17 cellular contexts compared by ENCODE assay signal in genomic region chr2:235573331-235574221, GRCh38.
DNase-seq lines count a peak whose midpoint lies in the region; ATAC-seq and TF ChIP-seq lines count a peak whose summit lies in the region.
"Had no signal": no experiment of that assay in that cellular context is flagged by ENCODE, and none has a peak within 500 bp of the region (broad histone marks: within the 10 kb centered on the region; RNA-seq: fewer than 3 reads in every experiment).

No MANE protein-coding gene starts in this region.

- H2BK120ac ChIP-seq in trophoblast cell (ENCODE audit: insufficient read depth, low read length, poor library complexity) = no peak overlapping the region

- POLR2A ChIA-PET in PC-3 (lab: Charles Lee; ENCODE audit: unreplicated experiment) = no interaction called here

- ATAC-seq in PC-3 (peak; percentile 29; the same call in 1 of the 2 replicates), heart right ventricle (peak; percentile 22 to 81 (median 75))
- ATAC-seq: activated CD8-positive, alpha-beta T cell treated with anti-CD3 and anti-CD28 coated beads for 36 hours; effector memory CD8-positive, alpha-beta T cell; stimulated activated naive B cell treated with anti-CD40 and anti-IgM and Interleukin-4, amounts not matched to agents 10 μg/mL and 1 μg/mL and 100 μg/mL, for 72 hours had no signal

- H4K20me1 ChIP-seq in PC-3 (ENCODE audit: low read length) = peaks cover 30% of the 10 kb centered on the region; the same call in 1 of the 2 replicates

- peaks cover 15% of the 10 kb centered on the region for H3K79me1 ChIP-seq in trophoblast cell (ENCODE audit: low read length)

- no peak overlapping the region for H2BK5ac ChIP-seq in trophoblast cell (ENCODE audit: low read depth, low read length, poor library complexity)

- no peak overlapping the region for H3K4me3 ChIP-seq in PC-3 (ENCODE audit: low read length)
- H3K4me3 ChIP-seq in heart right ventricle = no peak overlapping the region
- H3K4me3 ChIP-seq in trophoblast cell (ENCODE audit: low read depth, low read length) = no peak overlapping the region
- H3K4me3 ChIP-seq: BLaER1 had no signal

- no peaks in the 10 kb centered on the region for H3K36me3 ChIP-seq in PC-3 (ENCODE audit: low read depth, low read length)
- peaks cover 0 to 3% (median 0%) of the 10 kb centered on the region in 9 donors for H3K36me3 ChIP-seq in heart right ventricle
- no peaks in the 10 kb centered on the region for H3K36me3 ChIP-seq in trophoblast cell (ENCODE audit: control insufficient read depth in 1 of 2, insufficient read depth in 2 of 2, low read length in 2 of 2)

- peak overlapping the region; percentile 19 for H4K91ac ChIP-seq in trophoblast cell (ENCODE audit: low read depth, low read length)

- BruUV-seq in PC-3 (replicated peaks; lab: Mats Ljungman, UMichigan) = no TSS peak

- no peaks in the 10 kb centered on the region for H3F3A ChIP-seq in PC-3 (ENCODE audit: low read length, unreplicated experiment)

- H3K27me3 ChIP-seq in PC-3 (ENCODE audit: low read length) (no peaks in the 10 kb centered on the region), heart right ventricle (no peaks in the 10 kb centered on the region), trophoblast cell (ENCODE audit: insufficient read depth, low read length) (no peaks in the 10 kb centered on the region)
- H3K27me3 ChIP-seq: BLaER1 had no signal

- peak overlapping the region; percentile 68 for H3K4ac ChIP-seq in trophoblast cell (ENCODE audit: low read depth, low read length)

- no peaks in the 10 kb centered on the region for H3K9me3 ChIP-seq in PC-3 (ENCODE audit: low read length)
- H3K9me3 ChIP-seq in heart right ventricle = peaks cover 0 to 5% (median 3%) of the 10 kb centered on the region in 11 donors
- H3K9me3 ChIP-seq in trophoblast cell (ENCODE audit: insufficient read depth, low read depth, low read length) = peaks cover 1% of the 10 kb centered on the region

- peak overlapping the region; percentile 63 for H2BK12ac ChIP-seq in trophoblast cell (ENCODE audit: low read length)

- H3K79me2 ChIP-seq in PC-3 (ENCODE audit: low read length) = peaks cover 97% of the 10 kb centered on the region
- H3K79me2 ChIP-seq in trophoblast cell (ENCODE audit: control insufficient read depth, insufficient read depth, low read length, poor library complexity) = peaks cover 11% of the 10 kb centered on the region

- no peak overlapping the region for H3K9ac ChIP-seq in PC-3 (ENCODE audit: low read length)
- no peak overlapping the region for H3K9ac ChIP-seq in trophoblast cell (ENCODE audit: low read length)
- H3K9ac ChIP-seq: BLaER1 had no signal

- no peak for TF ChIP-seq CTCF in PC-3 (conservative IDR thresholded peaks at IDR 0.05; ENCODE audit: low read depth, low read length)
- TF ChIP-seq CTCF in heart right ventricle (IDR thresholded peaks at IDR 0.05) = no peak

- H2AK5ac ChIP-seq in trophoblast cell (ENCODE audit: low read length) = peak overlapping the region; percentile 1

- DNase-seq in DMS79 treated with DMSO at 0.1 percent for 48 hours (lab: John Stamatoyannopoulos, UW) = peak; percentile 9
- DNase-seq in DMS79 (lab: John Stamatoyannopoulos, UW) = no peak
- no peak for DNase-seq in PC-3
- DNase-seq in heart right ventricle = peak; percentile 61 to 64
- no peak for DNase-seq in trophoblast cell
- no peak for DNase-seq in GM19240 (ENCODE audit: insufficient read length, low spot score)
- no peak for DNase-seq in MV-4-11 (lab: John Stamatoyannopoulos, UW)
- no peak for DNase-seq in stimulated activated naive CD4-positive, alpha-beta T cell treated with Interleukin-2 at 50 U/mL for 16 hours (lab: John Stamatoyannopoulos, UW)
- DNase-seq: activated CD8-positive, alpha-beta T cell treated with anti-CD3 and anti-CD28 coated beads for 36 hours; activated naive CD8-positive, alpha-beta T cell treated with anti-CD3 and anti-CD28 coated beads for 36 hours; DND-41; effector memory CD8-positive, alpha-beta T cell; NCI-H1417 treated with DMSO at 0.1 percent for 48 hours; NCI-H510A treated with DMSO at 0.1 percent for 48 hours; stimulated activated naive B cell treated with anti-CD40 and anti-IgM and Interleukin-4, amounts not matched to agents 10 μg/mL and 1 μg/mL and 100 μg/mL, for 72 hours had no signal

- H3K18ac ChIP-seq in trophoblast cell (ENCODE audit: low read length) = peak overlapping the region; percentile 85

- no peak overlapping the region for H3K27ac ChIP-seq in PC-3 (ENCODE audit: low read length)
- no peak overlapping the region for H3K27ac ChIP-seq in heart right ventricle
- H3K27ac ChIP-seq in trophoblast cell (ENCODE audit: low read depth, low read length) = no peak overlapping the region
- H3K27ac ChIP-seq: 22Rv1, BLaER1 had no signal

- CTCF ChIA-PET in PC-3 (lab: Charles Lee) = interaction anchor here (0.7 kb wide), 1 partner anchor 457 kb away, joined by 3 read pairs; no protein-coding TSS in a partner anchor

- no peak overlapping the region for H4K8ac ChIP-seq in trophoblast cell (ENCODE audit: low read depth, low read length)

- WGBS in heart right ventricle, 2 donors = 62 to 66% methylated on average over 12 of the region's 12 CpGs
- whole genome bisulfite sequencing in trophoblast cell (ENCODE audit: extremely low coverage, insufficient coverage, insufficient read length) = no CpG with 5 or more reads among the region's 12 CpGs

- H3K23ac ChIP-seq in trophoblast cell (ENCODE audit: low read length) = no peak overlapping the region

- H3K14ac ChIP-seq in trophoblast cell (ENCODE audit: low read length) = no peak overlapping the region

- H3K4me2 ChIP-seq in PC-3 (ENCODE audit: low read length) (no peak overlapping the region), trophoblast cell (ENCODE audit: low read length) (no peak overlapping the region)
- H3K4me2 ChIP-seq: BLaER1 had no signal

- H2AFZ ChIP-seq in PC-3 (ENCODE audit: low read length) = no peak overlapping the region
- H2AFZ ChIP-seq in trophoblast cell (ENCODE audit: insufficient read depth, low read length, poor library complexity) = no peak overlapping the region

- no peak overlapping the region for H4K12ac ChIP-seq in trophoblast cell (ENCODE audit: low read depth, low read length)

- H3K9me2 ChIP-seq in PC-3 (replicated peaks; ENCODE audit: low read length) = no peaks in the 10 kb centered on the region

- H3K4me1 ChIP-seq in PC-3 (ENCODE audit: insufficient read depth, low read length) (peaks cover 6% of the 10 kb centered on the region), heart right ventricle (peaks cover 4 to 34% (median 14%) of the 10 kb centered on the region in 9 donors), trophoblast cell (ENCODE audit: control insufficient read depth in 1 of 2, insufficient read depth in 2 of 2, low read length in 2 of 2) (peaks cover 47 to 48% of the 10 kb centered on the region in 2 experiments)

- intact Hi-C loops in PC-3 (cut with micrococcal nuclease) (no loop called here), heart right ventricle (cut with DNase I) (loop anchor here in 1 of 10 donors (10.0 kb wide), 1 partner anchor 129 kb away; no protein-coding TSS in a partner anchor)

Comparison
In these comparisons a context has a peak if more than half of its experiments do, and no peak if none do; other contexts are left out.
1. DNase-seq: peak in DMS79 treated with DMSO at 0.1 percent for 48 hours (single experiment) and heart right ventricle (2 of 2); none in DMS79 (single experiment), PC-3 (single experiment), trophoblast cell (0 of 2), GM19240 (single experiment), MV-4-11 (single experiment) and stimulated activated naive CD4-positive, alpha-beta T cell treated with Interleukin-2 at 50 U/mL for 16 hours (single experiment).